In the genomic region with DNA sequence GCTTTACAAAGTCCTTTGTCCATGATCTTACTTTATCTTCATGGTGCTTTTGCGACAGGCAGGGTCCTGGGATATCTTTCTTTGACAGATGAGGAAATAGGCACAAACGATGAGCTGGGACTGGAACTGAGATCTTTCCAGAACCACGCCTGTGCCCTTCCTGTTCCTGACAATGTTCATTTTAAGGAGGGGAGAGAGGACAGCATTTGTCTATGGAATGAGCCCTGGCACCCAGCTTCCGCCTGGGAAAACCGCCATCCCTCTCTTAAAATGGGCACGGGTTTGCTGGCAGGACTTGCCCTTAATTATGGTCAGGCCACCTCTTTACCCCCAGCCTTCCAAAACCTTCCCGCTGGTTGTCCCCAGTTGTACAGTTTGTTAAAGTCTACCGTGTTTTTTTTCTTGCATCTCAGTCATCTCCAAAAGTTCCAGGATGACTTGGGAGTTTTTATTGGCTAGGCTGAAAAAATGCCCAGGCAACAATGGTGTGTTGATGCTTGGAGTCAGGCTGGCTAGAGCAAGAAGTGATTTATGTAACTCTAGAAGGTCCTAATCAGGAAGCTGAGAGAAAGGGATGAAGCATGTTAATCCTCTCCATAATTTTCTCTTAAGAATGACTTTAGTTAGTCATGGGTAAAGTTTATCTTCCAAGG, we compare ENCODE assay signal across 19 cellular contexts.
DNase-seq lines count a peak whose midpoint lies in the region; ATAC-seq and TF ChIP-seq lines count a peak whose summit lies in the region.
"Had no signal": no experiment of that assay in that cellular context is flagged by ENCODE, and none has a peak within 500 bp of the region (broad histone marks: within the 10 kb centered on the region; RNA-seq: fewer than 3 reads in every experiment).

No MANE protein-coding gene starts in this region.

- intact Hi-C loops in PC-3 (cut with micrococcal nuclease) = no loop called here

- no peak for TF ChIP-seq CTCF in PC-3 (conservative IDR thresholded peaks at IDR 0.05; ENCODE audit: low read depth, low read length)

- H3K9me3 ChIP-seq in PC-3 (ENCODE audit: low read length) = no peaks in the 10 kb centered on the region
- H3K9me3 ChIP-seq: thyroid gland had no signal

- CTCF ChIA-PET in PC-3 (lab: Charles Lee) = no interaction called here

- no peak for ATAC-seq in PC-3

- no peaks in the 10 kb centered on the region for H3K36me3 ChIP-seq in PC-3 (ENCODE audit: low read depth, low read length)
- H3K36me3 ChIP-seq: brain microvascular endothelial cell, thyroid gland had no signal

- peak overlapping the region; percentile 52 for H3K27ac ChIP-seq in PC-3 (ENCODE audit: low read length)
- H3K27ac ChIP-seq: brain microvascular endothelial cell had no signal

- H3K4me1 ChIP-seq in PC-3 (ENCODE audit: insufficient read depth, low read length) = peaks cover 28% of the 10 kb centered on the region

- POLR2A ChIA-PET in PC-3 (lab: Charles Lee; ENCODE audit: unreplicated experiment) = no interaction called here

- no peaks in the 10 kb centered on the region for H3K9me3 Mint-ChIP-seq in T-helper 1 cell treated with Interleukin-12 subunit alpha and Interleukin-12 subunit beta and Interleukin-4 antibody, amounts not matched to agents 30 μg/mL and 1 μg/mL, for 36 hours
- H3K9me3 Mint-ChIP-seq: activated naive CD4-positive, alpha-beta T cell treated with anti-CD3 and anti-CD28 coated beads, Interleukin-2, amount 50 U/mL, for 72 hours; CD4-positive, alpha-beta T cell; HFFc6 had no signal

- no peaks in the 10 kb centered on the region for H3K36me3 Mint-ChIP-seq in T-helper 1 cell treated with Interleukin-12 subunit alpha and Interleukin-12 subunit beta and Interleukin-4 antibody, amounts not matched to agents 30 μg/mL and 1 μg/mL, for 36 hours (ENCODE audit: low read depth)
- H3K36me3 Mint-ChIP-seq: activated naive CD4-positive, alpha-beta T cell treated with anti-CD3 and anti-CD28 coated beads, Interleukin-2, amount 50 U/mL, for 72 hours had no signal

- peaks cover 18% of the 10 kb centered on the region for H3K4me1 Mint-ChIP-seq in T-helper 1 cell treated with Interleukin-12 subunit alpha and Interleukin-12 subunit beta and Interleukin-4 antibody, amounts not matched to agents 30 μg/mL and 1 μg/mL, for 36 hours (ENCODE audit: low read depth)

- no peaks in the 10 kb centered on the region for H3K27me3 ChIP-seq in PC-3 (ENCODE audit: low read length)
- H3K27me3 ChIP-seq: brain microvascular endothelial cell, thyroid gland had no signal

- H3K27ac Mint-ChIP-seq in T-helper 1 cell treated with Interleukin-12 subunit alpha and Interleukin-12 subunit beta and Interleukin-4 antibody, amounts not matched to agents 30 μg/mL and 1 μg/mL, for 36 hours = peak overlapping the region; percentile 52
- H3K27ac Mint-ChIP-seq: CD4-positive, alpha-beta T cell; HFFc6 had no signal

- H3K4me2 ChIP-seq in PC-3 (ENCODE audit: low read length) = no peak overlapping the region

- H3K27me3 Mint-ChIP-seq in T-helper 1 cell treated with Interleukin-12 subunit alpha and Interleukin-12 subunit beta and Interleukin-4 antibody, amounts not matched to agents 30 μg/mL and 1 μg/mL, for 36 hours (ENCODE audit: low read depth) = no peaks in the 10 kb centered on the region
- H3K27me3 Mint-ChIP-seq: CD4-positive, alpha-beta T cell had no signal

- no peak overlapping the region for H3K4me3 Mint-ChIP-seq in T-helper 1 cell treated with Interleukin-12 subunit alpha and Interleukin-12 subunit beta and Interleukin-4 antibody, amounts not matched to agents 30 μg/mL and 1 μg/mL, for 36 hours
- H3K4me3 Mint-ChIP-seq: CD4-positive, alpha-beta T cell; HFFc6 had no signal

- no peaks in the 10 kb centered on the region for H4K20me1 ChIP-seq in PC-3 (ENCODE audit: low read length)

- H3F3A ChIP-seq in PC-3 (ENCODE audit: low read length, unreplicated experiment) = no peaks in the 10 kb centered on the region

- H3K9me2 ChIP-seq in PC-3 (replicated peaks; ENCODE audit: low read length) = no peaks in the 10 kb centered on the region

- BruUV-seq in PC-3 (replicated peaks; lab: Mats Ljungman, UMichigan) = no TSS peak

- H2AFZ ChIP-seq in PC-3 (ENCODE audit: low read length) = no peak overlapping the region

- DNase-seq in T-helper 1 cell (no peak), PC-3 (no peak), globus pallidus (ENCODE audit: low spot score) (peak; percentile 16), stromal cell of bone marrow (ENCODE audit: low read depth) (peak; percentile 58), dedifferentiated amniotic fluid mesenchymal stem cell (ENCODE audit: extremely low spot score) (no peak), NCI-H2029 (lab: John Stamatoyannopoulos, UW) (no peak), NCI-H187 treated with DMSO at 0.1 percent for 48 hours (lab: John Stamatoyannopoulos, UW) (no peak)
- DNase-seq: CD4-positive, alpha-beta T cell; dermis blood vessel endothelial cell; DMS79 treated with DMSO at 0.1 percent for 48 hours; erythroblast; HFFc6; MV-4-11; NCI-H2081; NCI-H510A; thyroid gland had no signal

- H3K4me3 ChIP-seq in PC-3 (ENCODE audit: low read length) = no peak overlapping the region
- H3K4me3 ChIP-seq: thyroid gland had no signal

- no peak overlapping the region; the same call in 1 of the 2 replicates for H3K9ac ChIP-seq in PC-3 (ENCODE audit: low read length)

- no peaks in the 10 kb centered on the region for H3K79me2 ChIP-seq in PC-3 (ENCODE audit: low read length)

Comparison
In these comparisons a context has a peak if more than half of its experiments do, and no peak if none do; other contexts are left out.
1. DNase-seq: peak in globus pallidus (single experiment) and stromal cell of bone marrow (single experiment); none in T-helper 1 cell (0 of 5), PC-3 (single experiment), dedifferentiated amniotic fluid mesenchymal stem cell (single experiment), NCI-H2029 (single experiment) and NCI-H187 treated with DMSO at 0.1 percent for 48 hours (single experiment).